ENCODE assay signal across 8 cellular contexts in the genomic region with DNA sequence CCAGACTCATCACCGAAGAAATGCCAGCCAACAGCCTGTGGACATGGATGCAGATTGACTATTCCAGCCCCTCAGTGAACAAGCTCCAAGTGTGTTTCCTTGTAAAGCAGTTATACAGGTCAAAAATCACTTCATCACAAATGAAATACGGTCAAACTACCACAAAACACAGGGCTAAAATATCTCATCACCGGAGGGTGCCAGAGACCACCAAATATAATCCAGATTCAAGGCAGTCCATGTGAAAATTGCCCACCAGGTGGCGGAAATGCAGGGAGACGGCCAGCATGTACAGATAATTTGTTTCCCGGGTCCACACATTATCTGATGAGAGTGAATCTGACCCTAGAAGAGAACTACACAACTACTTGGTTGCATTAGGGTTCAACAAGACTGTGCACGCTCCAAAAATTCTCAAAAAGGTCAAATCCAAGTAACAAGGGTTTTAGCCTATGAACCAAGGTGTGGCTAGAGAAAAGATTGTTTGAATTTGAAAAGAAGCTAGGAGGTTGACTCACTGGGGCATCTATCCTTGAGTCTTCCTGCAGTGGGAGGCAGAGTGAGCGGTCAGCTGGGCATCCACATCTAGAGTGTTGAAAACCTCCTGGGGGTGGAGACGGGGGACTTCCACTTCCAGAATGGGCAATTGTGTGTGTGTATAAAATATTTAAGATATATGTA.
A peak's percentile ranks its signal among the peaks of the same experiment; 100 is the strongest.
DNase-seq lines count a peak whose midpoint lies in the region; ATAC-seq and TF ChIP-seq lines count a peak whose summit lies in the region.

No MANE protein-coding gene starts in this region.

- H3K9ac ChIP-seq in Karpas-422 (ENCODE audit: low read length) = no peak overlapping the region

- peak overlapping the region; percentile 20 for H3K4me2 ChIP-seq in Karpas-422 (ENCODE audit: low read depth, low read length, poor library complexity, severe bottlenecking)

- H3K27ac ChIP-seq in Karpas-422 (ENCODE audit: low read length) (peak overlapping the region; percentile 16; the same call in 1 of the 2 replicates), RWPE2 (ENCODE audit: poor library complexity, severe bottlenecking) (no peak overlapping the region), gastroesophageal sphincter (no peak overlapping the region), uterus (no peak overlapping the region)

- peaks cover 48% of the 10 kb centered on the region for H3K4me1 ChIP-seq in Karpas-422 (ENCODE audit: low read length)
- H3K4me1 ChIP-seq in RWPE2 (ENCODE audit: insufficient read depth, poor library complexity, severe bottlenecking) = no peaks in the 10 kb centered on the region
- H3K4me1 ChIP-seq in gastroesophageal sphincter = no peaks in the 10 kb centered on the region
- H3K4me1 ChIP-seq in uterus = no peaks in the 10 kb centered on the region

- WGBS in gastroesophageal sphincter (ENCODE audit: low coverage in 1 of 2), 2 donors = 27 to 29% methylated on average over 6 to 8 of the region's 9 CpGs

- H3K9me3 ChIP-seq in Karpas-422 (ENCODE audit: low read length) (peaks cover 12% of the 10 kb centered on the region), RWPE2 (ENCODE audit: severe bottlenecking) (peaks cover 33% of the 10 kb centered on the region), gastroesophageal sphincter (peaks cover 0 to 23% (median 0%) of the 10 kb centered on the region in 3 donors), uterus (no peaks in the 10 kb centered on the region)

- intact Hi-C loops in uterus (cut with DNase I; ENCODE audit: low total_unique reads) = loop anchor here (10.0 kb wide), 1 partner anchor 166 kb away; no protein-coding TSS in a partner anchor

- H3K36me3 Mint-ChIP-seq in progenitor cell of endocrine pancreas (ENCODE audit: insufficient read depth) = no peaks in the 10 kb centered on the region

- no peak overlapping the region for H3K27ac Mint-ChIP-seq in progenitor cell of endocrine pancreas

- ATAC-seq in RWPE2 (ENCODE audit: low read depth) (peak; percentile 48; the same call in 2 of the 3 replicates), gastroesophageal sphincter (peak; percentile 57), HG02884 (IDR thresholded peaks at IDR 0.05; ENCODE audit: unreplicated experiment) (no peak)

- TF ChIP-seq POLR2A in gastroesophageal sphincter (IDR thresholded peaks at IDR 0.05) = no peak
- no peak for TF ChIP-seq POLR2A in uterus (IDR thresholded peaks at IDR 0.05)

- peaks cover 25% of the 10 kb centered on the region for H3K27me3 Mint-ChIP-seq in progenitor cell of endocrine pancreas

- TF ChIP-seq CTCF in RWPE2 (IDR thresholded peaks at IDR 0.05; ENCODE audit: poor library complexity, severe bottlenecking) (peak; percentile 96), gastroesophageal sphincter (IDR thresholded peaks at IDR 0.05) (peak; percentile 82 to 94 (median 90)), progenitor cell of endocrine pancreas (IDR thresholded peaks at IDR 0.05; ENCODE audit: unreplicated experiment) (peak; percentile 98), uterus (IDR thresholded peaks at IDR 0.05) (peak; percentile 79 to 94 (median 86))

- no peaks in the 10 kb centered on the region for H3K79me2 ChIP-seq in Karpas-422 (ENCODE audit: low read length)

- TF ChIP-seq EP300 in gastroesophageal sphincter (IDR thresholded peaks at IDR 0.05) = no peak

- H3K4me3 Mint-ChIP-seq in progenitor cell of endocrine pancreas (ENCODE audit: low read depth) = no peak overlapping the region

- peaks cover 25% of the 10 kb centered on the region for H3K9me3 Mint-ChIP-seq in progenitor cell of endocrine pancreas (ENCODE audit: low read depth)

- H3K4me1 Mint-ChIP-seq in progenitor cell of endocrine pancreas (ENCODE audit: low read depth) = peaks cover 9% of the 10 kb centered on the region

- no peaks in the 10 kb centered on the region for H3K36me3 ChIP-seq in Karpas-422 (ENCODE audit: insufficient read depth, low read length)
- H3K36me3 ChIP-seq in RWPE2 (ENCODE audit: low read depth) = no peaks in the 10 kb centered on the region
- no peaks in the 10 kb centered on the region for H3K36me3 ChIP-seq in gastroesophageal sphincter
- H3K36me3 ChIP-seq in uterus = no peaks in the 10 kb centered on the region

- no peaks in the 10 kb centered on the region for H3K9me2 ChIP-seq in Karpas-422 (replicated peaks; ENCODE audit: insufficient read depth, low read length)

- DNase-seq in DMS 273 (lab: John Stamatoyannopoulos, UW; ENCODE audit: unreplicated experiment) = peak; percentile 88
- DNase-seq in Karpas-422 = peak; percentile 95
- DNase-seq in RWPE2 (ENCODE audit: low spot score) = no peak
- DNase-seq in activated gamma-delta T cell treated with anti-CD3 and anti-CD28 coated beads, Interleukin-2, amount 50 U/mL, for 16 hours (ENCODE audit: low read depth) = peak; percentile 68
- peak; percentile 75 for DNase-seq in progenitor cell of endocrine pancreas (ENCODE audit: low spot score, unreplicated experiment)
- DNase-seq in uterus = peak; percentile 61 to 72

- H3K27me3 ChIP-seq in Karpas-422 (ENCODE audit: low read length) = no peaks in the 10 kb centered on the region
- H3K27me3 ChIP-seq in RWPE2 (ENCODE audit: insufficient read depth, poor library complexity, severe bottlenecking) = peaks cover 7% of the 10 kb centered on the region
- peaks cover 12% of the 10 kb centered on the region for H3K27me3 ChIP-seq in gastroesophageal sphincter
- H3K27me3 ChIP-seq in uterus = no peaks in the 10 kb centered on the region

- H3K4me3 ChIP-seq in Karpas-422 (ENCODE audit: low read length) (no peak overlapping the region), RWPE2 (ENCODE audit: severe bottlenecking) (no peak overlapping the region), gastroesophageal sphincter (no peak overlapping the region), uterus (no peak overlapping the region)

- peak overlapping the region; percentile 21; the same call in 1 of the 2 replicates for H2AFZ ChIP-seq in Karpas-422 (ENCODE audit: low read length)

- H4K20me1 ChIP-seq in Karpas-422 (ENCODE audit: insufficient read depth, low read depth, low read length) = no peaks in the 10 kb centered on the region; the same call in 1 of the 2 replicates
